In genomic region chr5:140881889-140882590, GRCh38 we compare ENCODE assay signal across 12 cellular contexts. TPM values are rescaled to one million over a fixed set of nuclear protein-coding genes. Genes with fewer than 3 reads are reported as not detected.
DNase-seq lines count a peak whose midpoint lies in the region; ATAC-seq and TF ChIP-seq lines count a peak whose summit lies in the region.
"Had no signal": no experiment of that assay in that cellular context is flagged by ENCODE, and none has a peak within 500 bp of the region (broad histone marks: within the 10 kb centered on the region; RNA-seq: fewer than 3 reads in every experiment).

A gene with protein sequence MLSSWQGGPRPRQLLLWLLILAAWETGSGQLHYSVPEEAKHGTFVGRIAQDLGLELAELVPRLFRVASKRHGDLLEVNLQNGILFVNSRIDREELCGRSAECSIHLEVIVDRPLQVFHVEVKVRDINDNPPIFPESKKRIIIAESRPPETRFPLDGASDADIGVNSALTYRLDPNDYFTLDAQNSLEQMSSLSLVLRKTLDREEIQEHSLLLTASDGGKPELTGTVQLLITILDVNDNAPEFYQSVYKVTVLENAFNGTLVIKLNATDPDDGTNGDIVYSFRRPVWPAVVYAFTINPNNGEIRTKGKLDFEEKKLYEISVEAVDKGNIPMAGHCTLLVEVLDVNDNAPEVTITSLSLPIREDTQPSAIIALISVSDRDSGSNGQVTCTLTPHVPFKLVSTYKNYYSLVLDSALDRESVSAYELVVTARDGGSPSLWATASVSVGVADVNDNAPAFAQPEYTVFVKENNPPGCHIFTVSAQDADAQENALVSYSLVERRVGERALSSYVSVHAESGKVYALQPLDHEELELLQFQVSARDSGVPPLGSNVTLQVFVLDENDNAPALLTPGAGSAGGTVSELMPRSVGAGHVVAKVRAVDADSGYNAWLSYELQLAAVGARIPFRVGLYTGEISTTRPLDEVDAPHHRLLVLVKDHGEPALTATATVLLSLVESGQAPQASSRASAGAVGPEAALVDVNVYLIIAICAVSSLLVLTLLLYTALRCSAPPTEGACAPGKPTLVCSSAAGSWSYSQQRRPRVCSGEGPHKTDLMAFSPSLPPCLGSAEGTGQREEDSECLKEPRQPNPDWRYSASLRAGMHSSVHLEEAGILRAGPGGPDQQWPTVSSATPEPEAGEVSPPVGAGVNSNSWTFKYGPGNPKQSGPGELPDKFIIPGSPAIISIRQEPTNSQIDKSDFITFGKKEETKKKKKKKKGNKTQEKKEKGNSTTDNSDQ (plus strand): TSS chr5:140882124. CDS start chr5:140882269, 145 bp downstream.

- H3K4me1 ChIP-seq in A673 (ENCODE audit: insufficient read depth, low read length, poor library complexity, severe bottlenecking) = no peaks in the 10 kb centered on the region
- H3K4me1 ChIP-seq: BE2C had no signal

- H3K4me1 Mint-ChIP-seq in endothelial cell (ENCODE audit: unreplicated experiment) = no peaks in the 10 kb centered on the region

- H3K4me3 Mint-ChIP-seq in endothelial cell (ENCODE audit: unreplicated experiment) = peak within 1 kb of the TSS; percentile 17
- H3K4me3 Mint-ChIP-seq: activated naive CD8-positive, alpha-beta T cell treated with anti-CD3 and anti-CD28 coated beads for 36 hours had no signal

- ATAC-seq in HG03378 (IDR thresholded peaks at IDR 0.05; ENCODE audit: unreplicated experiment) = no peak

- BruUV-seq in A673 (replicated peaks; lab: Mats Ljungman, UMichigan) = no TSS peak

- DNase-seq in A673 (ENCODE audit: low spot score) (peak; percentile 90), endothelial cell (ENCODE audit: low spot score) (peak; percentile 20), midbrain (lab: John Stamatoyannopoulos, UW) (peak; percentile 31), KG1 (lab: John Stamatoyannopoulos, UW) (no peak), 8988T (no peak), NCI-H2171 (lab: John Stamatoyannopoulos, UW) (no peak)
- DNase-seq: activated CD4-positive, CD25-positive, alpha-beta regulatory T cell treated with anti-CD3 and anti-CD28 coated beads, Interleukin-2, amount 50 U/mL, for 72 hours; activated naive CD8-positive, alpha-beta T cell treated with anti-CD3 and anti-CD28 coated beads for 36 hours had no signal

- H3K27me3 Mint-ChIP-seq in endothelial cell (ENCODE audit: unreplicated experiment) = no peaks in the 10 kb centered on the region

- no peaks in the 10 kb centered on the region for H3K9me3 ChIP-seq in A673 (ENCODE audit: low read depth, low read length, poor library complexity, severe bottlenecking)
- H3K9me3 ChIP-seq: BE2C had no signal

- CTCF ChIA-PET in A673 (lab: Charles Lee) = interaction anchor here (0.7 to 2.7 kb wide), 3 partner anchors 41 to 158 kb away, joined by 3 to 25 read pairs (median 4); partner anchors contain the start of gene PCDHA6

- H3K4me3 ChIP-seq in A673 (ENCODE audit: low read depth, low read length, poor library complexity, severe bottlenecking) = peak within 1 kb of the TSS; percentile 51

- POLR2A ChIA-PET in A673 (lab: Charles Lee; ENCODE audit: low non-redundant PET) = no interaction called here

- no peaks in the 10 kb centered on the region for H3K36me3 ChIP-seq in A673 (ENCODE audit: insufficient read depth, low read length, poor library complexity, severe bottlenecking)
- H3K36me3 ChIP-seq: BE2C had no signal

- H3K27me3 ChIP-seq in A673 (replicated peaks; ENCODE audit: insufficient read depth, low read depth, low read length, poor library complexity) = no peaks in the 10 kb centered on the region
- H3K27me3 ChIP-seq: BE2C had no signal

- peaks cover 9% of the 10 kb centered on the region for H3K36me3 Mint-ChIP-seq in endothelial cell (ENCODE audit: low read depth, unreplicated experiment)

- H3K27ac Mint-ChIP-seq in endothelial cell (ENCODE audit: unreplicated experiment) = no peak within 1 kb of the TSS
- H3K27ac Mint-ChIP-seq: activated naive CD8-positive, alpha-beta T cell treated with anti-CD3 and anti-CD28 coated beads for 36 hours had no signal

- intact Hi-C loops in A673 (cut with micrococcal nuclease; ENCODE audit: unreplicated experiment) = loop anchor here (1.0 to 5.0 kb wide), 2 partner anchors 40 to 158 kb away; no protein-coding TSS in a partner anchor

- H3K27ac ChIP-seq in A673 (ENCODE audit: low read depth, low read length, poor library complexity, severe bottlenecking) = peak within 1 kb of the TSS; percentile 36

- TF ChIP-seq CTCF in A673 (conservative IDR thresholded peaks at IDR 0.05; ENCODE audit: low read depth, low read length) = peak; percentile 85
- peak; percentile 19; the same call in 1 of the 2 replicates for TF ChIP-seq CTCF in LNCAP (IDR thresholded peaks at IDR 0.05)
- TF ChIP-seq CTCF in endothelial cell (IDR thresholded peaks at IDR 0.05; ENCODE audit: unreplicated experiment) = no peak

- no peaks in the 10 kb centered on the region for H3K9me3 Mint-ChIP-seq in endothelial cell (ENCODE audit: unreplicated experiment)

RNA-seq across cellular contexts. Expression of the gene that starts here (rescaled TPM):
- total RNA-seq in A673 (2021) (5.8 and 6.2 TPM in 2 replicates), endothelial cell (ENCODE audit: unreplicated experiment) (2.5 TPM)
- total RNA-seq: activated naive CD8-positive, alpha-beta T cell treated with anti-CD3 and anti-CD28 coated beads for 36 hours; OCI-LY7 had no signal

Comparison
In these comparisons a context has a peak if more than half of its experiments do, and no peak if none do; other contexts are left out.
1. DNase-seq: peak in A673 (single experiment), endothelial cell (single experiment) and midbrain (single experiment); none in KG1 (single experiment), 8988T (single experiment) and NCI-H2171 (single experiment).